Comparison of ENCODE assay signal across 26 cellular contexts in genomic region chr2:181626671-181627070, GRCh38. TPM values are rescaled to one million over a fixed set of nuclear protein-coding genes. Genes with fewer than 3 reads are reported as not detected.
"Had no signal": no experiment of that assay in that cellular context is flagged by ENCODE, and none has a peak within 500 bp of the region (broad histone marks: within the 10 kb centered on the region; RNA-seq: fewer than 3 reads in every experiment).

No MANE protein-coding gene starts in this region.

- H3K9me3 ChIP-seq: esophagus muscularis mucosa, heart right ventricle, left lung, sigmoid colon, tibial nerve had no signal

- H3K9me3 Mint-ChIP-seq: activated CD4-positive, alpha-beta memory T cell treated with anti-CD3 and anti-CD28 coated beads, Interleukin-2, amount 10 ng/mL, durations not matched to agents 7 days and 5 days; activated naive CD4-positive, alpha-beta T cell treated with anti-CD3 and anti-CD28 coated beads, Interleukin-2, amount 10 ng/mL, durations not matched to agents 7 days and 5 days; activated naive CD8-positive, alpha-beta T cell treated with anti-CD3 and anti-CD28 coated beads, Interleukin-2, amount 50 U/mL, for 24 hours; neural crest cell; stimulated activated naive CD8-positive, alpha-beta T cell treated with anti-CD3 and anti-CD28 coated beads, Interleukin-15, amount 100 ng/mL, for 72 hours; T-helper 2 cell treated with Interferon-gamma antibody and Interleukin-4, amounts not matched to agents 5 μg/mL and 100 μg/mL, for 36 hours had no signal

- H3K27ac Mint-ChIP-seq: activated CD4-positive, alpha-beta memory T cell treated with anti-CD3 and anti-CD28 coated beads, Interleukin-2, amount 10 ng/mL, durations not matched to agents 7 days and 5 days; activated CD4-positive, alpha-beta T cell treated with anti-CD3 and anti-CD28 coated beads, Interleukin-2, amount 10 ng/mL, durations not matched to agents 24 days and 14 days; activated naive CD4-positive, alpha-beta T cell treated with anti-CD3 and anti-CD28 coated beads, Interleukin-2, amount 10 ng/mL, durations not matched to agents 7 days and 5 days; activated naive CD8-positive, alpha-beta T cell treated with anti-CD3 and anti-CD28 coated beads, Interleukin-2, amount 50 U/mL, for 24 hours; naive thymus-derived CD4-positive, alpha-beta T cell; stimulated activated naive CD8-positive, alpha-beta T cell treated with anti-CD3 and anti-CD28 coated beads, Interleukin-15, amount 100 ng/mL, for 72 hours; T-helper 2 cell treated with Interferon-gamma antibody and Interleukin-4, amounts not matched to agents 5 μg/mL and 100 μg/mL, for 36 hours had no signal

- H3K4me3 Mint-ChIP-seq: activated CD4-positive, alpha-beta memory T cell treated with anti-CD3 and anti-CD28 coated beads, Interleukin-2, amount 10 ng/mL, durations not matched to agents 7 days and 5 days; activated CD4-positive, alpha-beta T cell treated with anti-CD3 and anti-CD28 coated beads, Interleukin-2, amount 10 ng/mL, durations not matched to agents 24 days and 14 days; activated naive CD4-positive, alpha-beta T cell treated with anti-CD3 and anti-CD28 coated beads, Interleukin-2, amount 10 ng/mL, durations not matched to agents 7 days and 5 days; activated naive CD8-positive, alpha-beta T cell treated with anti-CD3 and anti-CD28 coated beads, Interleukin-2, amount 50 U/mL, for 24 hours; naive thymus-derived CD4-positive, alpha-beta T cell; neural crest cell; stimulated activated naive CD8-positive, alpha-beta T cell treated with anti-CD3 and anti-CD28 coated beads, Interleukin-15, amount 100 ng/mL, for 72 hours; T-helper 2 cell treated with Interferon-gamma antibody and Interleukin-4, amounts not matched to agents 5 μg/mL and 100 μg/mL, for 36 hours had no signal

- H3K4me3 ChIP-seq: coronary artery, esophagus muscularis mucosa, heart right ventricle, left lung, lung, sigmoid colon, tibial nerve had no signal

- DNase-seq: activated CD4-positive, alpha-beta memory T cell treated with anti-CD3 and anti-CD28 coated beads, Interleukin-2, amount 10 ng/mL, durations not matched to agents 7 days and 5 days; activated CD4-positive, alpha-beta T cell treated with anti-CD3 and anti-CD28 coated beads, Interleukin-2, amount 10 ng/mL, durations not matched to agents 24 days and 14 days; activated effector memory CD4-positive, alpha-beta T cell treated with anti-CD3 and anti-CD28 coated beads, Interleukin-2, amount 50 U/mL, for 16 hours; activated naive CD4-positive, alpha-beta T cell treated with anti-CD3 and anti-CD28 coated beads, Interleukin-2, amount 10 ng/mL, durations not matched to agents 7 days and 5 days; activated naive CD8-positive, alpha-beta T cell treated with anti-CD3 and anti-CD28 coated beads, Interleukin-2, amount 50 U/mL, for 24 hours; aorta; brain microvascular endothelial cell; central memory CD4-positive, alpha-beta T cell; heart right ventricle; kidney; left lung; naive thymus-derived CD4-positive, alpha-beta T cell; occipital lobe; sigmoid colon; stimulated activated CD4-positive, alpha-beta T cell treated with anti-CD3 and anti-CD28 coated beads, Interleukin-4, amount 100 ng/mL, for 4 hours; stimulated activated naive CD8-positive, alpha-beta T cell treated with anti-CD3 and anti-CD28 coated beads, Interleukin-15, amount 100 ng/mL, for 72 hours had no signal

- H3K36me3 Mint-ChIP-seq: activated naive CD4-positive, alpha-beta T cell treated with anti-CD3 and anti-CD28 coated beads, Interleukin-2, amount 10 ng/mL, durations not matched to agents 7 days and 5 days; naive thymus-derived CD4-positive, alpha-beta T cell had no signal

- H3K27me3 ChIP-seq: brain microvascular endothelial cell, esophagus muscularis mucosa, left lung, sigmoid colon, tibial nerve had no signal

- H3K4me1 ChIP-seq: esophagus muscularis mucosa, heart right ventricle, left lung, sigmoid colon, tibial nerve had no signal

- H3K4me1 Mint-ChIP-seq: activated CD4-positive, alpha-beta memory T cell treated with anti-CD3 and anti-CD28 coated beads, Interleukin-2, amount 10 ng/mL, durations not matched to agents 7 days and 5 days; activated CD4-positive, alpha-beta T cell treated with anti-CD3 and anti-CD28 coated beads, Interleukin-2, amount 10 ng/mL, durations not matched to agents 24 days and 14 days; activated naive CD4-positive, alpha-beta T cell treated with anti-CD3 and anti-CD28 coated beads, Interleukin-2, amount 10 ng/mL, durations not matched to agents 7 days and 5 days; activated naive CD8-positive, alpha-beta T cell treated with anti-CD3 and anti-CD28 coated beads, Interleukin-2, amount 50 U/mL, for 24 hours; naive thymus-derived CD4-positive, alpha-beta T cell; neural crest cell; stimulated activated naive CD8-positive, alpha-beta T cell treated with anti-CD3 and anti-CD28 coated beads, Interleukin-15, amount 100 ng/mL, for 72 hours had no signal

- H3K27ac ChIP-seq: brain microvascular endothelial cell, coronary artery, esophagus muscularis mucosa, heart right ventricle, left lung, sigmoid colon, tibial nerve, VCaP had no signal

- H3K36me3 ChIP-seq: brain microvascular endothelial cell, esophagus muscularis mucosa, heart right ventricle, left lung, sigmoid colon, tibial nerve had no signal

RNA-seq across cellular contexts. Expression of gene CERKL, which starts 30.2 kb away (rescaled TPM):
- total RNA-seq: aorta, heart right ventricle, posterior vena cava, sigmoid colon, tibial nerve, urinary bladder had no signal
- polyA plus RNA-seq: heart right ventricle, urinary bladder had no signal

RNA-seq across cellular contexts. Expression of gene NEUROD1, which starts 53.6 kb away (rescaled TPM):
- total RNA-seq: activated CD4-positive, alpha-beta memory T cell treated with anti-CD3 and anti-CD28 coated beads, Interleukin-2, amount 10 ng/mL, durations not matched to agents 7 days and 5 days; activated CD4-positive, alpha-beta T cell treated with anti-CD3 and anti-CD28 coated beads, Interleukin-2, amount 10 ng/mL, durations not matched to agents 24 days and 14 days; aorta; esophagus muscularis mucosa; heart right ventricle; kidney; left lung; naive thymus-derived CD4-positive, alpha-beta T cell; posterior vena cava; renal cortical epithelial cell; sigmoid colon; tibial nerve; urinary bladder had no signal
- polyA plus RNA-seq: heart right ventricle; lung; naive thymus-derived CD4-positive, alpha-beta T cell; urinary bladder had no signal
